Comparison of ENCODE assay signal across 8 cellular contexts in genomic region chr3:107969994-107970896, GRCh38.
A peak's percentile ranks its signal among the peaks of the same experiment; 100 is the strongest.
DNase-seq lines count a peak whose midpoint lies in the region; ATAC-seq and TF ChIP-seq lines count a peak whose summit lies in the region.

No MANE protein-coding gene starts in this region.

- H3K36me3 Mint-ChIP-seq in activated CD8-positive, alpha-beta T cell treated with anti-CD3 and anti-CD28 coated beads for 36 hours (ENCODE audit: low read depth) = no peaks in the 10 kb centered on the region
- H3K36me3 Mint-ChIP-seq in activated CD8-positive, alpha-beta T cell treated with anti-CD3 and anti-CD28 coated beads, Interleukin-2, amount 10 ng/mL, durations not matched to agents 7 days and 5 days (ENCODE audit: low read depth) = no peaks in the 10 kb centered on the region
- peaks cover 2% of the 10 kb centered on the region for H3K36me3 Mint-ChIP-seq in activated T-helper 1 cell treated with anti-CD3 and anti-CD28 coated beads, Interleukin-12 subunit alpha, Interleukin-12 subunit beta, Interleukin-2, Interleukin-4 antibody, amounts not matched to agents 30 ng/mL and 10 ng/mL and 1 ng/mL, durations not matched to agents 14 hours and 24 hours and 36 hours (ENCODE audit: low read depth)

- H3K4me1 Mint-ChIP-seq in activated CD8-positive, alpha-beta T cell treated with anti-CD3 and anti-CD28 coated beads for 36 hours (ENCODE audit: low read depth) = peaks cover 18% of the 10 kb centered on the region
- H3K4me1 Mint-ChIP-seq in activated CD8-positive, alpha-beta T cell treated with anti-CD3 and anti-CD28 coated beads, Interleukin-2, amount 10 ng/mL, durations not matched to agents 7 days and 5 days (ENCODE audit: low read depth) = peaks cover 4% of the 10 kb centered on the region
- H3K4me1 Mint-ChIP-seq in activated T-helper 1 cell treated with anti-CD3 and anti-CD28 coated beads, Interleukin-12 subunit alpha, Interleukin-12 subunit beta, Interleukin-2, Interleukin-4 antibody, amounts not matched to agents 30 ng/mL and 10 ng/mL and 1 ng/mL, durations not matched to agents 14 hours and 24 hours and 36 hours (ENCODE audit: low read depth) = peaks cover 5% of the 10 kb centered on the region

- ATAC-seq in activated CD8-positive, alpha-beta T cell treated with anti-CD3 and anti-CD28 coated beads for 36 hours = peak; percentile 42
- ATAC-seq in activated CD8-positive, alpha-beta T cell treated with anti-CD3 and anti-CD28 coated beads, Interleukin-2, amount 10 ng/mL, durations not matched to agents 7 days and 5 days = no peak

- no peak overlapping the region for H3K4me3 Mint-ChIP-seq in activated CD8-positive, alpha-beta T cell treated with anti-CD3 and anti-CD28 coated beads for 36 hours
- no peak overlapping the region for H3K4me3 Mint-ChIP-seq in activated CD8-positive, alpha-beta T cell treated with anti-CD3 and anti-CD28 coated beads, Interleukin-2, amount 10 ng/mL, durations not matched to agents 7 days and 5 days
- H3K4me3 Mint-ChIP-seq in activated T-helper 1 cell treated with anti-CD3 and anti-CD28 coated beads, Interleukin-12 subunit alpha, Interleukin-12 subunit beta, Interleukin-2, Interleukin-4 antibody, amounts not matched to agents 30 ng/mL and 10 ng/mL and 1 ng/mL, durations not matched to agents 14 hours and 24 hours and 36 hours = no peak overlapping the region

- POLR2A ChIA-PET in activated CD8-positive, alpha-beta T cell treated with anti-CD3 and anti-CD28 coated beads for 36 hours (lab: Charles Lee) = interaction anchor here (0.6 to 1.2 kb wide), 3 partner anchors 10 to 538 kb away, joined by 3 to 4 read pairs (median 4); no protein-coding TSS in a partner anchor
- POLR2A ChIA-PET in activated CD8-positive, alpha-beta T cell treated with anti-CD3 and anti-CD28 coated beads, Interleukin-2, amount 10 ng/mL, durations not matched to agents 7 days and 5 days (lab: Charles Lee) = interaction anchor here (0.9 to 1.2 kb wide), 2 partner anchors 15 to 42 kb away, joined by 3 read pairs; no protein-coding TSS in a partner anchor

- DNase-seq in activated CD8-positive, alpha-beta T cell treated with anti-CD3 and anti-CD28 coated beads for 36 hours = no peak
- no peak for DNase-seq in activated CD8-positive, alpha-beta T cell treated with anti-CD3 and anti-CD28 coated beads, Interleukin-2, amount 10 ng/mL, durations not matched to agents 7 days and 5 days
- DNase-seq in islet precursor cell = peak; percentile 40
- no peak for DNase-seq in H7
- DNase-seq in activated T-helper 1 cell treated with anti-CD3 and anti-CD28 coated beads, Interleukin-12 subunit alpha, Interleukin-12 subunit beta, Interleukin-2, Interleukin-4 antibody, amounts not matched to agents 30 ng/mL and 10 ng/mL and 1 ng/mL, durations not matched to agents 14 hours and 24 hours and 36 hours (ENCODE audit: low spot score) = no peak
- DNase-seq in cerebellar nuclear complex (lab: John Stamatoyannopoulos, UW) = no peak

- TF ChIP-seq CTCF in activated CD8-positive, alpha-beta T cell treated with anti-CD3 and anti-CD28 coated beads for 36 hours (IDR thresholded peaks at IDR 0.05) = no peak

- H3K4me3 ChIP-seq in H7 (ENCODE audit: insufficient read depth, low read depth, low read length) = no peak overlapping the region

- H3K27ac Mint-ChIP-seq in activated CD8-positive, alpha-beta T cell treated with anti-CD3 and anti-CD28 coated beads for 36 hours = peak overlapping the region; percentile 2
- no peak overlapping the region for H3K27ac Mint-ChIP-seq in activated CD8-positive, alpha-beta T cell treated with anti-CD3 and anti-CD28 coated beads, Interleukin-2, amount 10 ng/mL, durations not matched to agents 7 days and 5 days
- no peak overlapping the region for H3K27ac Mint-ChIP-seq in activated T-helper 1 cell treated with anti-CD3 and anti-CD28 coated beads, Interleukin-12 subunit alpha, Interleukin-12 subunit beta, Interleukin-2, Interleukin-4 antibody, amounts not matched to agents 30 ng/mL and 10 ng/mL and 1 ng/mL, durations not matched to agents 14 hours and 24 hours and 36 hours

- no peaks in the 10 kb centered on the region for H3K36me3 ChIP-seq in H7 (replicated peaks; ENCODE audit: control insufficient read depth, insufficient read depth, low read length)

- H3K27ac ChIP-seq in angular gyrus (ENCODE audit: low read depth, low read length) = peak overlapping the region; percentile 65
- H3K27ac ChIP-seq in temporal lobe (ENCODE audit: low read depth, low read length) = peak overlapping the region; percentile 8

- intact Hi-C loops in activated CD8-positive, alpha-beta T cell treated with anti-CD3 and anti-CD28 coated beads for 36 hours (cut with micrococcal nuclease) = no loop called here
- intact Hi-C loops in activated T-helper 1 cell treated with anti-CD3 and anti-CD28 coated beads, Interleukin-12 subunit alpha, Interleukin-12 subunit beta, Interleukin-2, Interleukin-4 antibody, amounts not matched to agents 30 ng/mL and 10 ng/mL and 1 ng/mL, durations not matched to agents 14 hours and 24 hours and 36 hours (cut with micrococcal nuclease) = no loop called here

- H3K27me3 ChIP-seq in H7 (ENCODE audit: control insufficient read depth, insufficient read depth, low read length) = no peaks in the 10 kb centered on the region

- CTCF ChIA-PET in activated CD8-positive, alpha-beta T cell treated with anti-CD3 and anti-CD28 coated beads for 36 hours (lab: Charles Lee) = interaction anchor here (1.0 to 1.8 kb wide), 6 partner anchors 9 to 376 kb away, joined by 3 to 6 read pairs (median 4); no protein-coding TSS in a partner anchor
- CTCF ChIA-PET in activated CD8-positive, alpha-beta T cell treated with anti-CD3 and anti-CD28 coated beads, Interleukin-2, amount 10 ng/mL, durations not matched to agents 7 days and 5 days (lab: Charles Lee) = interaction anchor here (1.2 kb wide), 1 partner anchor 43 kb away, joined by 4 read pairs; no protein-coding TSS in a partner anchor

- H3K27me3 Mint-ChIP-seq in activated CD8-positive, alpha-beta T cell treated with anti-CD3 and anti-CD28 coated beads for 36 hours = no peaks in the 10 kb centered on the region
- no peaks in the 10 kb centered on the region for H3K27me3 Mint-ChIP-seq in activated CD8-positive, alpha-beta T cell treated with anti-CD3 and anti-CD28 coated beads, Interleukin-2, amount 10 ng/mL, durations not matched to agents 7 days and 5 days (ENCODE audit: low read depth)
- peaks cover 6% of the 10 kb centered on the region for H3K27me3 Mint-ChIP-seq in activated T-helper 1 cell treated with anti-CD3 and anti-CD28 coated beads, Interleukin-12 subunit alpha, Interleukin-12 subunit beta, Interleukin-2, Interleukin-4 antibody, amounts not matched to agents 30 ng/mL and 10 ng/mL and 1 ng/mL, durations not matched to agents 14 hours and 24 hours and 36 hours (ENCODE audit: insufficient read depth)

- H3K9me3 Mint-ChIP-seq in activated CD8-positive, alpha-beta T cell treated with anti-CD3 and anti-CD28 coated beads for 36 hours = no peaks in the 10 kb centered on the region
- H3K9me3 Mint-ChIP-seq in activated CD8-positive, alpha-beta T cell treated with anti-CD3 and anti-CD28 coated beads, Interleukin-2, amount 10 ng/mL, durations not matched to agents 7 days and 5 days (ENCODE audit: insufficient read depth) = no peaks in the 10 kb centered on the region
- H3K9me3 Mint-ChIP-seq in activated T-helper 1 cell treated with anti-CD3 and anti-CD28 coated beads, Interleukin-12 subunit alpha, Interleukin-12 subunit beta, Interleukin-2, Interleukin-4 antibody, amounts not matched to agents 30 ng/mL and 10 ng/mL and 1 ng/mL, durations not matched to agents 14 hours and 24 hours and 36 hours = no peaks in the 10 kb centered on the region
